Comparison of ENCODE assay signal across 1 cellular context in the genomic region with DNA sequence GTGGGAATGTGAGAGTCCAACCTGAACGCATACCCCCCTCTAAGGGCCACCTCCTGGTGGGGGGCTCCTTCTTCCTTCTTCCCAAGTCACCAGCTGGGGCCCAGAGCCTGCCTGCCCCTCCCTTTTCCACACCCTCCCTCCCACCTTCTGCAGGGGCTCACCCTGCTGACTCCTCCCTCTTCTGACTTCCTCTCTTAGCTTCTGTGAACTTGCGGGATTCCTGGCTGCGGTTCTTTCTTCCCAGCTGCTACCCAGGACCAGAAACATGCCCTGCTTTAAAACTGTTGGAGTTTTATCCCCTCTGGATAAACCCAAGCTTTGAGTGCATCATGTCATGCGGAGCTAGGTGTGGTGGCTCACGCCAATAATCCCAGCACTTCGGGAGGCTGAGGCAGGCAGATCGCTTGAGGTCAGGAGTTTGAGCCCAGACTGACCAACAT.
TF ChIP-seq lines count a peak whose summit lies in the region.

No MANE protein-coding gene starts in this region.

TF ChIP-seq in WTC11, 78 proteins besides CTCF, POLR2A, EP300 and RAD21 (continued from another document):
- TF ChIP-seq ARID4B (CRISPR knock-in tag; IDR thresholded peaks at IDR 0.05; ENCODE audit: borderline replicate concordance), result no peak
